8 cellular contexts compared by ENCODE assay signal in the genomic region with DNA sequence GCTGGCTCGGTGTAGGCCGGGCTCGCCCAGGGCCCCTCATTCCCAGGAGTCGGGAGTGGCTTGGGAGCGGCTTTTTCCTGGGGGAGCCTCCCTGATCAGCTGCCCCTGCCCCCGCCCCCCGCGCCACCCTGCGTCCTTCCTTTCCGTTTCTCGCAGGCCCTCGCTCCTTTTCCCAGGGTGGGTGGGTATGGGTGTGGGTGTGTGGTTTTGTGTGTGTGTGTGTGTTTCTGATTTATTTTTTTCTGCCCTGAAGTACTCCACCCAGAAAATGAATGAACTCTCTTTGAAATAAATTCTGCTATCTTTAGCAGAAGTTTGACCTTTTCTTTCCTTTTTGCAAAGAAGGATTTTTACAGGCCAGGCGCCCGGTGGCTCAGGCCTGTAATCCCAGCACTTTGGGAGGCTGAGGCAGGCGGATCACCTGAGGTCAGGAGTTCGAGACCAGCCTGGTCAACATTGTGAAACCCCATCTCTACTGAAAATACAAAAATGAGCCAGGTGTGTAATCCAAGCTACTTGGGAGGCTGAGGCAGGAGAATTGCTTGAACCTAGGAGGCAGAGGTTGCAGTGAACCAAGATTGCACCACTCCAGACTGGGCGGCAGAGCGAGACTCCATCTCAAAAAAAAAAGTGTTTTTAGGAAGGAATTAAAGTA. TPM values are rescaled to one million over a fixed set of nuclear protein-coding genes. Genes with fewer than 3 reads are reported as not detected.
DNase-seq lines count a peak whose midpoint lies in the region; ATAC-seq and TF ChIP-seq lines count a peak whose summit lies in the region.

No MANE protein-coding gene starts in this region.

- H3K36me3 ChIP-seq in HUES48 (ENCODE audit: control insufficient read depth, insufficient read depth, low read length), result peaks cover 12% of the 10 kb centered on the region; the same call in 1 of the 2 replicates

- intact Hi-C loops in MCF 10A (cut with micrococcal nuclease) (loop anchor here (1.0 to 2.0 kb wide), 4 partner anchors 31 to 113 kb away; no protein-coding TSS in a partner anchor), natural killer cell (cut with micrococcal nuclease) (loop anchor here (1.0 to 2.0 kb wide), 2 partner anchors 21 to 61 kb away; no protein-coding TSS in a partner anchor)

- H3K27me3 Mint-ChIP-seq in MCF 10A (ENCODE audit: insufficient read depth, unreplicated experiment) (no peaks in the 10 kb centered on the region), natural killer cell (ENCODE audit: low read depth in 2 of 2) (no peaks in the 10 kb centered on the region)

- peak overlapping the region; percentile 97 for H3K27ac Mint-ChIP-seq in MCF 10A (ENCODE audit: low read depth, unreplicated experiment)
- peak overlapping the region; percentile 93 to 95 for H3K27ac Mint-ChIP-seq in natural killer cell

- H3K9me3 Mint-ChIP-seq in MCF 10A (ENCODE audit: unreplicated experiment) (no peaks in the 10 kb centered on the region), natural killer cell (no peaks in the 10 kb centered on the region)

- peaks cover 16% of the 10 kb centered on the region for H3K4me1 ChIP-seq in HUES48 (ENCODE audit: control insufficient read depth, insufficient read depth, low read length)

- H3K27me3 ChIP-seq in HUES48 (ENCODE audit: control insufficient read depth, insufficient read depth, low read length), result peaks cover 43% of the 10 kb centered on the region

- peak overlapping the region; percentile 94 for H3K27ac ChIP-seq in HUES48 (ENCODE audit: low read depth, low read length)

- TF ChIP-seq CTCF in MCF 10A (IDR thresholded peaks at IDR 0.05; ENCODE audit: unreplicated experiment), result no peak
- TF ChIP-seq CTCF in natural killer cell (IDR thresholded peaks at IDR 0.05), result no peak
- no peak for TF ChIP-seq CTCF in GM10266 (IDR thresholded peaks at IDR 0.05; ENCODE audit: control insufficient read depth, insufficient read depth, low read depth, missing control alignments)

- BruUV-seq in MCF 10A (replicated peaks; lab: Mats Ljungman, UMichigan), result TSS peak; percentile 45

- ATAC-seq in GM19438 (IDR thresholded peaks at IDR 0.05; ENCODE audit: low read depth, unreplicated experiment) (peak; percentile 24), natural killer cell (peak in 2 of 3 donors; percentile 21 to 23), HG03378 (IDR thresholded peaks at IDR 0.05; ENCODE audit: unreplicated experiment) (no peak)

- no peaks in the 10 kb centered on the region for H3K9me3 ChIP-seq in HUES48 (ENCODE audit: control insufficient read depth, insufficient read depth, low read length)

- CTCF ChIA-PET in MCF 10A (lab: Yijun Ruan, JAX), result no interaction called here

- no peak overlapping the region for H3K9ac ChIP-seq in HUES48 (ENCODE audit: low read depth, low read length)

- H3K4me1 Mint-ChIP-seq in MCF 10A (ENCODE audit: insufficient read depth, unreplicated experiment) (peaks cover 4% of the 10 kb centered on the region), natural killer cell (peaks cover 65 to 66% of the 10 kb centered on the region in 2 donors)

- no peak overlapping the region for H3K4me3 ChIP-seq in HUES48 (ENCODE audit: low read depth, low read length)

- H3K36me3 Mint-ChIP-seq in MCF 10A (ENCODE audit: insufficient read depth, unreplicated experiment) (peaks cover 70% of the 10 kb centered on the region), natural killer cell (no peaks in the 10 kb centered on the region)

- POLR2A ChIA-PET in MCF 10A (lab: Yijun Ruan, JAX), result interaction anchor here (0.6 to 5.3 kb wide), 20 partner anchors 10 to 745 kb away, joined by 3 to 46 read pairs (median 4); a partner anchor contains a TSS

- H3K4me3 Mint-ChIP-seq in MCF 10A (ENCODE audit: unreplicated experiment) (peak overlapping the region; percentile 73), natural killer cell (peak overlapping the region; percentile 90)

- DNase-seq in MCF 10A (ENCODE audit: unreplicated experiment) (no peak), natural killer cell (no peak), SKM-1 treated with dmso at 0.1 percent for 144 hours (lab: John Stamatoyannopoulos, UW; ENCODE audit: unreplicated experiment) (no peak), GM10266 (ENCODE audit: extremely low spot score) (no peak), AG08395 (ENCODE audit: low spot score) (no peak)

RNA-seq across cellular contexts. Expression of a gene that starts 30.0 kb away (rescaled TPM):
- total RNA-seq in MCF 10A (2022), result 26.5 and 35.0 TPM in 2 replicates
- total RNA-seq in natural killer cell, result 100 to 1,000 TPM; 140 to 156 (median 143) TPM
